ENCODE assay signal across 23 cellular contexts in genomic region chr13:40576369-40576768, GRCh38.
DNase-seq lines count a peak whose midpoint lies in the region; ATAC-seq and TF ChIP-seq lines count a peak whose summit lies in the region.
"Had no signal": no experiment of that assay in that cellular context is flagged by ENCODE, and none has a peak within 500 bp of the region (broad histone marks: within the 10 kb centered on the region; RNA-seq: fewer than 3 reads in every experiment).

No MANE protein-coding gene starts in this region.

- H3K9ac ChIP-seq in OCI-LY1 (ENCODE audit: low read length), result peak overlapping the region; percentile 22; the same call in 1 of the 2 replicates
- H3K9ac ChIP-seq in MM.1S (ENCODE audit: low read length), result no peak overlapping the region
- H3K9ac ChIP-seq: KMS-11 had no signal

- H3K4me3 Mint-ChIP-seq in activated naive CD4-positive, alpha-beta T cell treated with anti-CD3 and anti-CD28 coated beads, Interleukin-2, amount 50 U/mL, for 24 hours, result no peak overlapping the region
- peak overlapping the region; percentile 16 for H3K4me3 Mint-ChIP-seq in activated naive CD8-positive, alpha-beta T cell treated with anti-CD3 and anti-CD28 coated beads, Interleukin-2, amount 10 ng/mL, durations not matched to agents 7 days and 5 days
- H3K4me3 Mint-ChIP-seq: endodermal cell, neural crest cell had no signal

- peak; percentile 84 for ATAC-seq in activated naive CD8-positive, alpha-beta T cell treated with anti-CD3 and anti-CD28 coated beads, Interleukin-2, amount 10 ng/mL, durations not matched to agents 7 days and 5 days (ENCODE audit: low read depth)
- ATAC-seq: gastroesophageal sphincter had no signal

- TF ChIP-seq CTCF in OCI-LY1 (IDR thresholded peaks at IDR 0.05; ENCODE audit: low read length) (no peak), uterus (IDR thresholded peaks at IDR 0.05) (no peak), MM.1S (IDR thresholded peaks at IDR 0.05; ENCODE audit: low read length) (no peak)

- no peaks in the 10 kb centered on the region for H3K27me3 ChIP-seq in OCI-LY1 (ENCODE audit: insufficient read depth, low read length)
- no peaks in the 10 kb centered on the region for H3K27me3 ChIP-seq in uterus
- H3K27me3 ChIP-seq in MM.1S (replicated peaks; ENCODE audit: insufficient read depth, low read length), result no peaks in the 10 kb centered on the region
- H3K27me3 ChIP-seq: esophagus squamous epithelium, gastroesophageal sphincter, sigmoid colon had no signal

- peak overlapping the region; percentile 66 for H3K27ac ChIP-seq in OCI-LY1 (ENCODE audit: low read depth, low read length, poor library complexity, severe bottlenecking)
- peak overlapping the region; percentile 0 to 28 for H3K27ac ChIP-seq in uterus
- H3K27ac ChIP-seq in MM.1S (ENCODE audit: low read length), result no peak overlapping the region
- H3K27ac ChIP-seq: coronary artery, esophagus squamous epithelium, gastroesophageal sphincter, KMS-11, left ventricle myocardium inferior, sigmoid colon had no signal

- H3K36me3 Mint-ChIP-seq in activated naive CD4-positive, alpha-beta T cell treated with anti-CD3 and anti-CD28 coated beads, Interleukin-2, amount 50 U/mL, for 24 hours, result peaks cover 7% of the 10 kb centered on the region
- H3K36me3 Mint-ChIP-seq in activated naive CD8-positive, alpha-beta T cell treated with anti-CD3 and anti-CD28 coated beads, Interleukin-2, amount 10 ng/mL, durations not matched to agents 7 days and 5 days, result peaks cover 2% of the 10 kb centered on the region

- DNase-seq in activated naive CD4-positive, alpha-beta T cell treated with Interleukin-2 at 50 U/mL for 16 hours, result no peak
- no peak for DNase-seq in activated naive CD8-positive, alpha-beta T cell treated with anti-CD3 and anti-CD28 coated beads, Interleukin-2, amount 10 ng/mL, durations not matched to agents 7 days and 5 days
- no peak for DNase-seq in uterus
- no peak for DNase-seq in central memory CD4-positive, alpha-beta T cell
- DNase-seq in NCI-H2081 (lab: John Stamatoyannopoulos, UW), result no peak
- DNase-seq in MM.1S, result no peak
- DNase-seq: activated CD4-positive, alpha-beta T cell treated with anti-CD3 and anti-CD28 coated beads, Interleukin-2, amount 50 U/mL, for 48 hours; activated T-cell treated with anti-CD3 and anti-CD28 coated beads, Interleukin-2, amount 50 U/mL, for 4 hours; amygdala; endodermal cell; esophagus squamous epithelium; hypothalamus; left ventricle myocardium inferior; NCI-H187; NCI-H748 treated with DMSO at 0.1 percent for 48 hours; sigmoid colon had no signal

- H3K9me2 ChIP-seq in OCI-LY1 (ENCODE audit: low read depth, low read length) (no peaks in the 10 kb centered on the region), MM.1S (replicated peaks; ENCODE audit: insufficient read depth, low read length) (no peaks in the 10 kb centered on the region)

- H3K4me3 ChIP-seq in OCI-LY1 (ENCODE audit: low read depth, low read length, poor library complexity, severe bottlenecking) (no peak overlapping the region), uterus (no peak overlapping the region), MM.1S (ENCODE audit: low read length) (no peak overlapping the region)
- H3K4me3 ChIP-seq: coronary artery, esophagus squamous epithelium, gastroesophageal sphincter, left ventricle myocardium inferior, sigmoid colon had no signal

- H3K79me2 ChIP-seq in OCI-LY1 (ENCODE audit: insufficient read depth, low read length) (peaks cover 98% of the 10 kb centered on the region), MM.1S (ENCODE audit: low read length) (peaks cover 34% of the 10 kb centered on the region)

- H3K4me1 Mint-ChIP-seq in activated naive CD4-positive, alpha-beta T cell treated with anti-CD3 and anti-CD28 coated beads, Interleukin-2, amount 50 U/mL, for 24 hours, result peaks cover 100% of the 10 kb centered on the region
- peaks cover 69% of the 10 kb centered on the region for H3K4me1 Mint-ChIP-seq in activated naive CD8-positive, alpha-beta T cell treated with anti-CD3 and anti-CD28 coated beads, Interleukin-2, amount 10 ng/mL, durations not matched to agents 7 days and 5 days

- H3K4me1 ChIP-seq in OCI-LY1 (ENCODE audit: insufficient read depth, low read length, severe bottlenecking), result peaks cover 99% of the 10 kb centered on the region
- H3K4me1 ChIP-seq in uterus, result peaks cover 13 to 26% of the 10 kb centered on the region in 2 donors
- H3K4me1 ChIP-seq in MM.1S (ENCODE audit: low read length), result no peaks in the 10 kb centered on the region

- no peaks in the 10 kb centered on the region for H3K27me3 Mint-ChIP-seq in activated naive CD4-positive, alpha-beta T cell treated with anti-CD3 and anti-CD28 coated beads, Interleukin-2, amount 50 U/mL, for 24 hours
- no peaks in the 10 kb centered on the region for H3K27me3 Mint-ChIP-seq in activated naive CD8-positive, alpha-beta T cell treated with anti-CD3 and anti-CD28 coated beads, Interleukin-2, amount 10 ng/mL, durations not matched to agents 7 days and 5 days
- H3K27me3 Mint-ChIP-seq: progenitor cell of endocrine pancreas had no signal

- H2AFZ ChIP-seq in OCI-LY1 (ENCODE audit: low read length) (no peak overlapping the region), MM.1S (ENCODE audit: low read length) (no peak overlapping the region)

- H3K27ac Mint-ChIP-seq in activated naive CD4-positive, alpha-beta T cell treated with anti-CD3 and anti-CD28 coated beads, Interleukin-2, amount 50 U/mL, for 24 hours, result peak overlapping the region; percentile 15
- H3K27ac Mint-ChIP-seq in activated naive CD8-positive, alpha-beta T cell treated with anti-CD3 and anti-CD28 coated beads, Interleukin-2, amount 10 ng/mL, durations not matched to agents 7 days and 5 days, result peak overlapping the region; percentile 35
- H3K27ac Mint-ChIP-seq: endodermal cell, progenitor cell of endocrine pancreas had no signal

- H3F3A ChIP-seq in OCI-LY1 (ENCODE audit: insufficient read depth, low read length) (0 out of 2 replicates have a peak, but pooled peaks cover 8% of the 10 kb centered on the region), MM.1S (ENCODE audit: insufficient read depth, low read length) (no peaks in the 10 kb centered on the region)

- H3K9me3 Mint-ChIP-seq in activated naive CD4-positive, alpha-beta T cell treated with anti-CD3 and anti-CD28 coated beads, Interleukin-2, amount 50 U/mL, for 24 hours, result peaks cover 4% of the 10 kb centered on the region
- H3K9me3 Mint-ChIP-seq in activated naive CD8-positive, alpha-beta T cell treated with anti-CD3 and anti-CD28 coated beads, Interleukin-2, amount 10 ng/mL, durations not matched to agents 7 days and 5 days, result no peaks in the 10 kb centered on the region
- H3K9me3 Mint-ChIP-seq: activated T-cell treated with anti-CD3 and anti-CD28 coated beads, Interleukin-2, amount 50 U/mL, for 4 hours; endodermal cell had no signal

- H3K4me2 ChIP-seq in OCI-LY1 (ENCODE audit: low read length), result peak overlapping the region; percentile 39
- no peak overlapping the region for H3K4me2 ChIP-seq in MM.1S (ENCODE audit: low read depth, low read length)
- H3K4me2 ChIP-seq: KMS-11 had no signal

- POLR2A ChIA-PET in activated naive CD8-positive, alpha-beta T cell treated with anti-CD3 and anti-CD28 coated beads, Interleukin-2, amount 10 ng/mL, durations not matched to agents 7 days and 5 days (lab: Charles Lee), result interaction anchor here (0.5 kb wide), 1 partner anchor 28 kb away, joined by 3 read pairs; no protein-coding TSS in a partner anchor

- intact Hi-C loops in uterus (cut with DNase I; ENCODE audit: low total_unique reads), result no loop called here

- H3K9me3 ChIP-seq in OCI-LY1 (ENCODE audit: low read length), result no peaks in the 10 kb centered on the region
- no peaks in the 10 kb centered on the region for H3K9me3 ChIP-seq in uterus
- no peaks in the 10 kb centered on the region for H3K9me3 ChIP-seq in MM.1S (replicated peaks; ENCODE audit: insufficient read depth, low read length)
- H3K9me3 ChIP-seq: esophagus squamous epithelium, gastroesophageal sphincter, left ventricle myocardium inferior, sigmoid colon had no signal

- 0 out of 2 replicates have a peak, but pooled peaks cover 3% of the 10 kb centered on the region for H4K20me1 ChIP-seq in OCI-LY1 (ENCODE audit: insufficient read depth, low read length)
- no peaks in the 10 kb centered on the region for H4K20me1 ChIP-seq in MM.1S (ENCODE audit: insufficient read depth, low read length)

- H3K36me3 ChIP-seq in OCI-LY1 (ENCODE audit: insufficient read depth, low read length) (peaks cover 8% of the 10 kb centered on the region; the same call in 1 of the 2 replicates), uterus (no peaks in the 10 kb centered on the region), MM.1S (replicated peaks; ENCODE audit: insufficient read depth, low read length) (no peaks in the 10 kb centered on the region)
- H3K36me3 ChIP-seq: esophagus squamous epithelium, gastroesophageal sphincter, left ventricle myocardium inferior, sigmoid colon had no signal

- no peak for TF ChIP-seq POLR2A in uterus (IDR thresholded peaks at IDR 0.05)
